18 cellular contexts compared by ENCODE assay signal in the genomic region with DNA sequence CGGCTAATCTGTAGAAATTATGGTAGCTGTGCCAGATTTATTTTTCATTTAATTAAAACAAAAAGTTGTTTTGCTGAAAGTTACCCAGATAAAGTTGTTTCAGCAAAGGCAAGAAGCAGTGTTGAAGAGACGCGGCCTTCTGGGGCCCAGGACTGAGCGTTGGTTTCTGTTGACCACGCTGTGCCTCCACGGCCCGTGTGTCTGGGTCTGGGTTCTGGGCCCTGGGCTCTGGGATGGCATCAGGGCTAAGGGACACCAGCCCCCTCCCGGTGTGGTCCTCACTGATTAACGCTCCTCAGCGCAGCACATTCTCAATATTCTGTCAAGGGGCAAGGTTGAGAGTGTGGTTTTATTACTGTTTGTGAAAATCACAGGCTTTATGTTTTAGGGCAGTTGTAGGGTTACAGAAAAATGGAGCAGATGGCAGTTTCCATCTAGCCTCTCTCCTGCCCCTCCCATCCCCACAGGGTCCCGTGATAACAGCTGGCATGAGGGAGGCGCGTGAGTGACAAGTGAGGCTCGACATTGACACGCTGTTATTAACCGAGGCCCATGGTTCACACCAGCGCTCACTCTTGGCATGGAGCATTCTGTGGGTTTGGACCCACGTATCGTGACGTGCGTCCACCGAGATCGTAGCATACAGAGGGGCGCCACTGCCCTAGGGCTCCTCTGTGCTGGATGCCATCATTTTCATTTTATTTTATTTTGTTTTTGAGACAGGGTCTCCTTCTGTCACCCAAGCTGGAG.
"Had no signal": no experiment of that assay in that cellular context is flagged by ENCODE, and none has a peak within 500 bp of the region (broad histone marks: within the 10 kb centered on the region; RNA-seq: fewer than 3 reads in every experiment).

No MANE protein-coding gene starts in this region.

- ATAC-seq: gastroesophageal sphincter, sciatic nerve had no signal

- H3K27ac ChIP-seq: colonic mucosa, esophagus squamous epithelium, gastroesophageal sphincter, left ventricle myocardium inferior, skin epidermis, stomach, thoracic aorta, transverse colon had no signal

- H3K9me3 ChIP-seq: colonic mucosa, esophagus squamous epithelium, thoracic aorta, transverse colon had no signal

- H3K4me1 ChIP-seq: colonic mucosa, esophagus squamous epithelium, gastroesophageal sphincter, left ventricle myocardium inferior, stomach, transverse colon had no signal

- H3K27me3 ChIP-seq: colonic mucosa, transverse colon had no signal

- DNase-seq: colonic mucosa; dermis blood vessel endothelial cell; esophagus squamous epithelium; foreskin fibroblast; islet precursor cell; left ventricle myocardium inferior; mesenchymal stem cell; midbrain; naive B cell; nephron progenitor cell; stimulated activated naive CD4-positive, alpha-beta T cell; stomach; transverse colon had no signal

- H3K36me3 ChIP-seq: colonic mucosa, esophagus squamous epithelium, gastroesophageal sphincter, left ventricle myocardium inferior, stomach, thoracic aorta, transverse colon had no signal

- H3K4me3 ChIP-seq: colonic mucosa, esophagus squamous epithelium, gastroesophageal sphincter, left ventricle myocardium inferior, lung, skin epidermis, stomach, thoracic aorta, transverse colon had no signal
